Comparison of ENCODE assay signal across 8 cellular contexts in the genomic region with DNA sequence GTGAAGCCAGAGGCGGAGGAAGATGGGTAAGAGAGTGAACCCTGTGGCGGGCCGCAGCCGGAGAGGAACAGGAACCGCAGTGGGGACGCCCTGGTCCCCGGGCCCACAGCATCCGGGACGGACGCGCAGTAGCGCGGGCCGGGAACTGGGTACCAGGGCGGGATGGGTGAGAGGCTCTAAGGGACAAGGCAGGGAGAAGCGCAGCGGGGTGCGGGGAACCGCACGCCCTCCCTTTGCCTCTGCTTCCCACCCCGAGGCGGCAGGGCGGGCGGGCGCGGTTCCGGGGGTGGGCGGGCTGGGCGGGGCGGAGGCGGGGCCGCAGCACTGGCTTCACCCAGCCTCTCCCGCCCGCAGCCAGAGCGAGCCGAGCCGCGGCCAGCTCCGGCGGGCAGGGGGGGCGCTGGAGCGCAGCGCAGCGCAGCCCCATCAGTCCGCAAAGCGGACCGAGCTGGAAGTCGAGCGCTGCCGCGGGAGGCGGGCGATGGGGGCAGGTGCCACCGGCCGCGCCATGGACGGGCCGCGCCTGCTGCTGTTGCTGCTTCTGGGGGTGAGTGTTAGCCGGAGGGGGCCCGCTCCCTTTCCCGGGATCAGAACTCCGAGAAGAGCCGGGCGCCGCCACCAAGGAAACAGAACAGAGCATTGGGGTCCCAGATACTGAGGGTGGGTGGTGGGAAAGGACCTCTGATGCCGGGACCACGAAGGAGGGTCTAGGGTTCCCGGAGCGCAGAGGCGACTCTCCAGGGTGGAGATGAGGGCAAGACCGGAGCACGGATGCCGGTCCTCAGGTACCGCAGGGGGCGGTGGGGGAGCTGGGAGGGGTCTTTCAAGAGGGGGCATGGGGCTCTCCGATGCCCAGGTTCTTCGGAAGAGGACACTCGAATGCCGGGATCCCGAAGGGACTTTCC. TPM values are rescaled to one million over a fixed set of nuclear protein-coding genes. Genes with fewer than 3 reads are reported as not detected.
DNase-seq lines count a peak whose midpoint lies in the region; ATAC-seq and TF ChIP-seq lines count a peak whose summit lies in the region.

TSS of gene NGFR (plus strand) at position 357 of the 905 bp plus-strand sequence. CDS start at position 482, 125 bp downstream.

- peaks cover 25% of the 10 kb centered on the region for H3K4me1 Mint-ChIP-seq in CD14-positive monocyte
- peaks cover 11 to 43% (median 29%) of the 10 kb centered on the region in 4 donors for H3K4me1 Mint-ChIP-seq in naive thymus-derived CD8-positive, alpha-beta T cell

- WGBS in testis, 2 donors = 1 to 2% methylated on average over 31 to 66 of the region's 81 CpGs

- H3K36me3 ChIP-seq in fibroblast of lung (ENCODE audit: control insufficient read depth, insufficient read depth, low read length) = no peaks in the 10 kb centered on the region
- no peaks in the 10 kb centered on the region for H3K36me3 ChIP-seq in testis (ENCODE audit: low read depth, missing control alignments)

- DNase-seq in CD14-positive monocyte (ENCODE audit: low spot score) = no peak
- peak; percentile 27 for DNase-seq in NCI-H526 treated with DMSO at 0.1 percent for 48 hours (lab: John Stamatoyannopoulos, UW)
- DNase-seq in activated T-cell treated with anti-CD3 and anti-CD28 coated beads for 4 hours = peak; percentile 23
- peak in 1 of 2 donors; percentile 45 for DNase-seq in fibroblast of lung (ENCODE audit: low read depth in 2 of 2)
- peak in 8 of 10 donors; percentile 23 to 61 (median 50) for DNase-seq in naive thymus-derived CD8-positive, alpha-beta T cell
- peak; percentile 41 for DNase-seq in testis

- ATAC-seq in GM21529 (IDR thresholded peaks at IDR 0.05; ENCODE audit: unreplicated experiment) (peak; percentile 60), HG02884 (IDR thresholded peaks at IDR 0.05; ENCODE audit: unreplicated experiment) (no peak)
- ATAC-seq in naive thymus-derived CD8-positive, alpha-beta T cell = peak; percentile 54 to 69

- no peaks in the 10 kb centered on the region for H3K79me2 ChIP-seq in fibroblast of lung (ENCODE audit: control insufficient read depth, insufficient read depth, low read length)

- peaks cover 0 to 6% of the 10 kb centered on the region in 2 donors for H3K36me3 Mint-ChIP-seq in CD14-positive monocyte
- no peaks in the 10 kb centered on the region for H3K36me3 Mint-ChIP-seq in naive thymus-derived CD8-positive, alpha-beta T cell

- peaks cover 0 to 24% (median 7%) of the 10 kb centered on the region in 7 donors for H3K9me3 Mint-ChIP-seq in CD14-positive monocyte
- H3K9me3 Mint-ChIP-seq in naive thymus-derived CD8-positive, alpha-beta T cell = no peaks in the 10 kb centered on the region

- POLR2A ChIA-PET in naive thymus-derived CD8-positive, alpha-beta T cell (lab: Charles Lee) = interaction anchor here (1.2 kb wide), 1 partner anchor 26 kb away, joined by 3 read pairs; no protein-coding TSS in a partner anchor

- peak within 1 kb of the TSS in 3 of 4 experiments; percentile 17 to 28 (median 22) for H3K4me3 ChIP-seq in fibroblast of lung (replicated peaks in 1 of 4; ENCODE audit: control extremely low read depth in 1 of 4, insufficient read depth in 1 of 4, low read depth in 3 of 4, low read length in 4 of 4)
- peak within 1 kb of the TSS; percentile 45 to 52 for H3K4me3 ChIP-seq in testis

- H3K27me3 ChIP-seq in fibroblast of lung (ENCODE audit: control insufficient read depth, insufficient read depth, low read length) (peaks cover 44% of the 10 kb centered on the region), testis (no peaks in the 10 kb centered on the region)

- intact Hi-C loops in CD14-positive monocyte (cut with micrococcal nuclease) = loop anchor here in 1 of 2 donors (5.0 kb wide), 1 partner anchor 62 kb away; no protein-coding TSS in a partner anchor
- intact Hi-C loops in testis (cut with DNase I; ENCODE audit: low total_unique reads) = loop anchor here (5.0 kb wide), 1 partner anchor 57 kb away; no protein-coding TSS in a partner anchor

- peaks cover 2% of the 10 kb centered on the region for H3K4me1 ChIP-seq in fibroblast of lung (ENCODE audit: control insufficient read depth, extremely low read depth, insufficient read depth, low read length)
- peaks cover 24% of the 10 kb centered on the region for H3K4me1 ChIP-seq in testis

- no peaks in the 10 kb centered on the region for H3K9me3 ChIP-seq in fibroblast of lung (ENCODE audit: control insufficient read depth, insufficient read depth, low read depth, low read length)
- no peaks in the 10 kb centered on the region for H3K9me3 ChIP-seq in testis

- no peak within 1 kb of the TSS for H3K27ac Mint-ChIP-seq in CD14-positive monocyte
- peak within 1 kb of the TSS in 3 of 10 donors; percentile 6 to 55 (median 51) for H3K27ac Mint-ChIP-seq in naive thymus-derived CD8-positive, alpha-beta T cell

- TF ChIP-seq POLR2A in testis (IDR thresholded peaks at IDR 0.05) = no peak

- H3K4me2 ChIP-seq in fibroblast of lung (ENCODE audit: extremely low read depth, insufficient read depth, low read length) = peak within 1 kb of the TSS; percentile 59

- no peaks in the 10 kb centered on the region for H4K20me1 ChIP-seq in fibroblast of lung (ENCODE audit: control insufficient read depth, extremely low read depth, insufficient read depth, low read length)

- H3K4me3 Mint-ChIP-seq in CD14-positive monocyte = peak within 1 kb of the TSS; percentile 76 to 89
- H3K4me3 Mint-ChIP-seq in naive thymus-derived CD8-positive, alpha-beta T cell = peak within 1 kb of the TSS; percentile 73 to 89 (median 81)

- H3K27ac ChIP-seq in fibroblast of lung (ENCODE audit: insufficient read depth, low read length) = no peak within 1 kb of the TSS
- no peak within 1 kb of the TSS for H3K27ac ChIP-seq in testis

- peaks cover 73 to 85% (median 77%) of the 10 kb centered on the region in 3 donors for H3K27me3 Mint-ChIP-seq in CD14-positive monocyte (ENCODE audit: low read depth in 3 of 3)
- H3K27me3 Mint-ChIP-seq in naive thymus-derived CD8-positive, alpha-beta T cell = peaks cover 18 to 42% (median 32%) of the 10 kb centered on the region in 5 donors

- TF ChIP-seq CTCF in CD14-positive monocyte (IDR thresholded peaks at IDR 0.05) (no peak), fibroblast of lung (conservative IDR thresholded peaks at IDR 0.05 in 1 of 2, IDR thresholded peaks at IDR 0.05 in 1 of 2; ENCODE audit: low read depth in 1 of 2, low read length in 2 of 2) (no peak), testis (IDR thresholded peaks at IDR 0.05) (no peak)

- H3K9ac ChIP-seq in fibroblast of lung (ENCODE audit: insufficient read depth, low read length) = no peak within 1 kb of the TSS

- H2AFZ ChIP-seq in fibroblast of lung (ENCODE audit: low read length) = no peak within 1 kb of the TSS

RNA-seq across cellular contexts. Expression of gene NGFR, which starts in this region (rescaled TPM):
- polyA plus RNA-seq in CD14-positive monocyte (under 1 TPM in 1 of 2 donors, not detected in 1; 0.05 TPM), fibroblast of lung (0.05 and 0.14 TPM in 2 replicates), testis (ENCODE audit: insufficient read depth, low read depth, low replicate concordance) (21.5 TPM)
- total RNA-seq in fibroblast of lung (under 0.01 and 0.17 TPM in 2 replicates), testis (10 to 100 TPM; 11.3 to 20.6 TPM)
- 0.03 and 0.06 TPM in 2 replicates for polyA plus RNA-seq in fibroblast of lung (2012)
- not detected in 2 replicates for polyA minus RNA-seq in fibroblast of lung (ENCODE audit: low replicate concordance)
- under 1 TPM in 1 of 2 experiments, not detected in 1; 0.47 TPM for total RNA-seq in naive thymus-derived CD8-positive, alpha-beta T cell
- polyA plus RNA-seq in naive thymus-derived CD8-positive, alpha-beta T cell = not detected

Comparison
In these comparisons a context has a peak if more than half of its experiments do, and no peak if none do; other contexts are left out.
1. RNA of gene NGFR (total RNA-seq): 11.3 to 20.6 TPM in testis; 0.47 TPM in naive thymus-derived CD8-positive, alpha-beta T cell and under 0.01 to 0.17 TPM in fibroblast of lung; every median in the first group is over 4 times any median in the second.
2. RNA of gene NGFR (polyA plus RNA-seq): 21.5 TPM in testis (single experiment); 0.03 to 0.14 TPM in fibroblast of lung, 0.05 TPM in CD14-positive monocyte and not detected in naive thymus-derived CD8-positive, alpha-beta T cell; every median in the first group is over 10 times any median in the second.
3. Peak in DNase-seq and ATAC-seq in naive thymus-derived CD8-positive, alpha-beta T cell; RNA of the gene not detected or under 1 TPM.